Comparison of ENCODE assay signal across 6 cellular contexts in the genomic region with DNA sequence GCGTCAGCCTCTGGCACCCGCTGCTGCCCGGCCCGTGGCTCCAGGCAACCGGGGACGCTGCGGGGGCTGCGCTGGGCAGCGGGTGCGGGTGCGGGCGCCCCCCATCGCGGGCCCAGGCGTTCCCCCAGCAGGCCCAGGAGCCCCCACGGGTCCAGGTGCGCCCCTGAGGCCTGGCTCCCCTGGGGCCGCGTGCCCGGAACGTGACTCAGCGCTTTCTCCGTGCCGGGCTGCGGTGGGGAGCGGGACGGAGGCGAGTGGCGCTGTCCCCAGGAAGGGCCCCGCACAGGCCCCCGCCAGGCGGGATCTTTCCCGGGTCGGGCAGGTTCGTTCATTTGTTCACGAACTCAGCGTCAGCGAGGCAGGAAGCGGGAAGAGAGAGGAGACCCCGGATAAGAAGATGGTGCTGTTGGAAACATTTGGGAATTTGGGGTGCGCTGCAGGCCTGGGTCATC. TPM values are rescaled to one million over a fixed set of nuclear protein-coding genes. Genes with fewer than 3 reads are reported as not detected.
DNase-seq lines count a peak whose midpoint lies in the region; ATAC-seq and TF ChIP-seq lines count a peak whose summit lies in the region.

No MANE protein-coding gene starts in this region.

- no peaks in the 10 kb centered on the region for H3K9me3 Mint-ChIP-seq in activated T-cell treated with anti-CD3 and anti-CD28 coated beads, Interleukin-2, amount 50 U/mL, for 24 hours

- H3K4me1 ChIP-seq in thoracic aorta (ENCODE audit: control insufficient read depth in 1 of 2, low read depth in 2 of 2), result peaks cover 0 to 12% of the 10 kb centered on the region in 2 donors

- no peaks in the 10 kb centered on the region for H3K27me3 Mint-ChIP-seq in activated T-cell treated with anti-CD3 and anti-CD28 coated beads, Interleukin-2, amount 50 U/mL, for 24 hours

- H3K4me3 Mint-ChIP-seq in activated T-cell treated with anti-CD3 and anti-CD28 coated beads, Interleukin-2, amount 50 U/mL, for 24 hours, result peak overlapping the region; percentile 6

- H3K27ac ChIP-seq in thoracic aorta, result no peak overlapping the region

- H3K9me3 ChIP-seq in thoracic aorta, result no peaks in the 10 kb centered on the region

- H3K27me3 ChIP-seq in thoracic aorta (replicated peaks; ENCODE audit: insufficient read depth), result no peaks in the 10 kb centered on the region

- intact Hi-C loops in Right ventricle myocardium superior (cut with DNase I), result loop anchor here (2.0 to 5.0 kb wide), 3 partner anchors 60 to 175 kb away; no protein-coding TSS in a partner anchor

- no peak for DNase-seq in activated T-cell treated with anti-CD3 and anti-CD28 coated beads, Interleukin-2, amount 50 U/mL, for 24 hours
- DNase-seq in activated T-cell treated with anti-CD3 and anti-CD28 coated beads for 4 hours (no peak), Right ventricle myocardium superior (no peak), thoracic aorta (ENCODE audit: low spot score) (no peak), T1000 (lab: John Stamatoyannopoulos, UW) (no peak)

- peak overlapping the region; percentile 84 for H3K27ac Mint-ChIP-seq in activated T-cell treated with anti-CD3 and anti-CD28 coated beads, Interleukin-2, amount 50 U/mL, for 24 hours

- H3K4me3 ChIP-seq in thoracic aorta, result peak overlapping the region; percentile 75

- TF ChIP-seq CTCF in thoracic aorta (IDR thresholded peaks at IDR 0.05), result no peak

- no peaks in the 10 kb centered on the region for H3K36me3 Mint-ChIP-seq in activated T-cell treated with anti-CD3 and anti-CD28 coated beads, Interleukin-2, amount 50 U/mL, for 24 hours (ENCODE audit: low read depth)

- peaks cover 18% of the 10 kb centered on the region for H3K4me1 Mint-ChIP-seq in activated T-cell treated with anti-CD3 and anti-CD28 coated beads, Interleukin-2, amount 50 U/mL, for 24 hours (ENCODE audit: low read depth)

- ATAC-seq in Right ventricle myocardium superior (ENCODE audit: poor library complexity) (peak; percentile 54), thoracic aorta (ENCODE audit: insufficient number of reproducible peaks, low FRiP score, low read depth) (peak; percentile 8), GM18861 (IDR thresholded peaks at IDR 0.05; ENCODE audit: unreplicated experiment) (no peak)

- H3K36me3 ChIP-seq in thoracic aorta, result no peaks in the 10 kb centered on the region

RNA-seq across cellular contexts. Expression of a gene that starts 18.4 kb away (rescaled TPM):
- 74.7 TPM for total RNA-seq in Right ventricle myocardium superior
- 10 to 100 TPM; 79.7 to 94.0 TPM for total RNA-seq in thoracic aorta

RNA-seq across cellular contexts. Expression of a gene that starts 19.1 kb away (rescaled TPM):
- total RNA-seq in Right ventricle myocardium superior (not detected), thoracic aorta (not detected)

RNA-seq across cellular contexts. Expression of a gene that starts 43.0 kb away (rescaled TPM):
- total RNA-seq in Right ventricle myocardium superior (not detected), thoracic aorta (not detected)

RNA-seq across cellular contexts. Expression of a gene that starts 47.4 kb away (rescaled TPM):
- total RNA-seq in Right ventricle myocardium superior (not detected), thoracic aorta (1 to 10 TPM in 1 of 2 donors, not detected in 1; 1.4 TPM)

RNA-seq across cellular contexts. Expression of a gene that starts 49.6 kb away (rescaled TPM):
- total RNA-seq in Right ventricle myocardium superior (57.9 TPM), thoracic aorta (10 to 100 TPM; 19.1 to 39.9 TPM)
